Comparison of ENCODE assay signal across 1 cellular context in genomic region chr1:230107941-230108340, GRCh38.
TF ChIP-seq lines count a peak whose summit lies in the region.

No MANE protein-coding gene starts in this region.

TF ChIP-seq in IMR-90, 13 proteins besides CTCF, POLR2A, EP300 and RAD21:
- TF ChIP-seq MAFK (IDR thresholded peaks at IDR 0.05; ENCODE audit: low read depth, low read length) (no peak), FOS (IDR thresholded peaks at IDR 0.05; ENCODE audit: low read depth, low read length) (no peak), MXI1 (IDR thresholded peaks at IDR 0.05; ENCODE audit: borderline replicate concordance, low read depth, low read length) (no peak)
